ENCODE assay signal across 15 cellular contexts in the genomic region with DNA sequence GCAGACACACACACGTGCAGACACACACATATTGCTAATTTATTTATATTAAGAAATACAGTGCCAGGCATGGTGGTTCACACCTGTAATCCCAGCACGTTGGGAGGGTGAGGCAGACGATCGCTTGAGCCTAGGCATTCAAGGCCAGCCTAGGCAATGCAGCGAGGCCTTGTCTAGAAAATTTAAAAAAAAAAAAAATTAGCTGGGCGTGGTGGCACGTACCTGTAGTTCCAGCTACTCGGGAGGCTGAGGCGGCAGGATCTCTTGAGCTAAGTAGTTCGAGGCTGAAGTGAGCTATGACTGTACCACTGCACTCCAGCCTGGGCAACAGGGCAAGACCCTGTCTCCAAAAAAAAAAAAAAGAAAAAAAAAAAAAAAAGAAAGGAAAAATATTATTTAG. TPM values are rescaled to one million over a fixed set of nuclear protein-coding genes. Genes with fewer than 3 reads are reported as not detected.
DNase-seq lines count a peak whose midpoint lies in the region; ATAC-seq, FAIRE-seq and TF ChIP-seq lines count a peak whose summit lies in the region.
"Had no signal": no experiment of that assay in that cellular context is flagged by ENCODE, and none has a peak within 500 bp of the region (broad histone marks: within the 10 kb centered on the region; RNA-seq: fewer than 3 reads in every experiment).

No MANE protein-coding gene starts in this region.

- WGBS in smooth muscle cell (ENCODE audit: low lambda C conversion rate), result 93% methylated on average over 10 of the region's 10 CpGs
- WGBS in small intestine, 3 donors, result 69 to 88% (median 84%) methylated on average over 10 of the region's 10 CpGs

- TF ChIP-seq RAD21 in HCT116 (IDR thresholded peaks at IDR 0.05; ENCODE audit: low read depth), result no peak

- no peak for TF ChIP-seq POLR2A in HCT116 (IDR thresholded peaks at IDR 0.05; ENCODE audit: borderline replicate concordance, extremely low read depth, insufficient read depth, insufficient read length)

- no peaks in the 10 kb centered on the region for H3K27me3 ChIP-seq in HCT116 (ENCODE audit: insufficient read depth, low read length)
- no peaks in the 10 kb centered on the region for H3K27me3 ChIP-seq in foreskin keratinocyte
- H3K27me3 ChIP-seq in smooth muscle cell (ENCODE audit: low read depth), result no peaks in the 10 kb centered on the region
- no peaks in the 10 kb centered on the region for H3K27me3 ChIP-seq in small intestine (ENCODE audit: control insufficient read depth in 2 of 2, insufficient read depth in 2 of 2, low read length in 2 of 2)
- H3K27me3 ChIP-seq: SJCRH30 had no signal

- no peaks in the 10 kb centered on the region for H3K9me3 Mint-ChIP-seq in activated T-helper 1 cell treated with anti-CD3 and anti-CD28 coated beads, Interleukin-12 subunit alpha, Interleukin-12 subunit beta, Interleukin-2, Interleukin-4 antibody, amounts not matched to agents 30 ng/mL and 10 ng/mL and 1 ng/mL, durations not matched to agents 14 hours and 24 hours and 36 hours

- H3F3A ChIP-seq in smooth muscle cell (ENCODE audit: low read depth), result peaks cover 6% of the 10 kb centered on the region

- RAD21 ChIA-PET in HCT116 (lab: Charles Lee; ENCODE audit: low non-redundant PET in 1 of 2, low total read pairs in 2 of 2, uncharacterized antibody in 2 of 2, unreplicated experiment in 2 of 2), result interaction anchor here in 1 of 2 experiments (1.7 kb wide), 1 partner anchor 46 kb away, joined by 3 read pairs; no protein-coding TSS in a partner anchor

- peaks cover 24% of the 10 kb centered on the region for H3K36me3 Mint-ChIP-seq in activated T-helper 1 cell treated with anti-CD3 and anti-CD28 coated beads, Interleukin-12 subunit alpha, Interleukin-12 subunit beta, Interleukin-2, Interleukin-4 antibody, amounts not matched to agents 30 ng/mL and 10 ng/mL and 1 ng/mL, durations not matched to agents 14 hours and 24 hours and 36 hours (ENCODE audit: low read depth)

- H3K4me1 Mint-ChIP-seq in activated T-helper 1 cell treated with anti-CD3 and anti-CD28 coated beads, Interleukin-12 subunit alpha, Interleukin-12 subunit beta, Interleukin-2, Interleukin-4 antibody, amounts not matched to agents 30 ng/mL and 10 ng/mL and 1 ng/mL, durations not matched to agents 14 hours and 24 hours and 36 hours (ENCODE audit: low read depth), result peaks cover 80% of the 10 kb centered on the region

- H3K4me3 ChIP-seq in HCT116 (replicated peaks in 1 of 2; ENCODE audit: low read depth in 1 of 2, low read length in 2 of 2) (peak overlapping the region in 1 of 2 experiments; percentile 33; a peak in 3 of 4 replicates), smooth muscle cell (no peak overlapping the region), small intestine (ENCODE audit: low read depth in 1 of 2, low read length in 2 of 2) (no peak overlapping the region)
- H3K4me3 ChIP-seq: SJCRH30 had no signal

- no peaks in the 10 kb centered on the region for H3K27me3 Mint-ChIP-seq in activated T-helper 1 cell treated with anti-CD3 and anti-CD28 coated beads, Interleukin-12 subunit alpha, Interleukin-12 subunit beta, Interleukin-2, Interleukin-4 antibody, amounts not matched to agents 30 ng/mL and 10 ng/mL and 1 ng/mL, durations not matched to agents 14 hours and 24 hours and 36 hours (ENCODE audit: insufficient read depth)
- H3K27me3 Mint-ChIP-seq: progenitor cell of endocrine pancreas had no signal

- POLR2A ChIA-PET in HCT116 (lab: Charles Lee), result interaction anchor here (0.7 to 1.2 kb wide), 2 partner anchors 8 to 55 kb away, joined by 3 to 5 read pairs; no protein-coding TSS in a partner anchor

- no peak overlapping the region for H2AFZ ChIP-seq in HCT116 (ENCODE audit: low read depth, low read length, poor library complexity, severe bottlenecking)
- no peak overlapping the region for H2AFZ ChIP-seq in smooth muscle cell (ENCODE audit: low read depth)

- H3K9me2 ChIP-seq in HCT116 (ENCODE audit: insufficient read depth), result no peaks in the 10 kb centered on the region

- H3K4me3 Mint-ChIP-seq in activated T-helper 1 cell treated with anti-CD3 and anti-CD28 coated beads, Interleukin-12 subunit alpha, Interleukin-12 subunit beta, Interleukin-2, Interleukin-4 antibody, amounts not matched to agents 30 ng/mL and 10 ng/mL and 1 ng/mL, durations not matched to agents 14 hours and 24 hours and 36 hours, result no peak overlapping the region

- ATAC-seq in HCT116 (peak; percentile 19), foreskin keratinocyte (no peak), HG02610 (IDR thresholded peaks at IDR 0.05; ENCODE audit: unreplicated experiment) (no peak)

- H3K4me1 ChIP-seq in HCT116 (ENCODE audit: control insufficient read depth in 1 of 2, insufficient read depth in 2 of 2, low read length in 2 of 2) (peaks cover 57 to 80% of the 10 kb centered on the region in 2 experiments), foreskin keratinocyte (peaks cover 27% of the 10 kb centered on the region), smooth muscle cell (ENCODE audit: low read depth) (peaks cover 4% of the 10 kb centered on the region), small intestine (ENCODE audit: control insufficient read depth in 2 of 2, insufficient read depth in 1 of 2, low read depth in 1 of 2, low read length in 1 of 2) (peaks cover 14 to 38% of the 10 kb centered on the region in 2 donors)

- peak overlapping the region; percentile 81 for H3K27ac Mint-ChIP-seq in activated T-helper 1 cell treated with anti-CD3 and anti-CD28 coated beads, Interleukin-12 subunit alpha, Interleukin-12 subunit beta, Interleukin-2, Interleukin-4 antibody, amounts not matched to agents 30 ng/mL and 10 ng/mL and 1 ng/mL, durations not matched to agents 14 hours and 24 hours and 36 hours

- no peaks in the 10 kb centered on the region for H3K36me3 ChIP-seq in HCT116 (ENCODE audit: control insufficient read depth in 1 of 2, insufficient read depth in 2 of 2, low read length in 2 of 2)
- no peaks in the 10 kb centered on the region for H3K36me3 ChIP-seq in smooth muscle cell (ENCODE audit: low read depth)
- H3K36me3 ChIP-seq in small intestine (ENCODE audit: control insufficient read depth in 2 of 2, insufficient read depth in 2 of 2, low read length in 2 of 2), result peaks cover under 1% of the 10 kb centered on the region in 2 donors
- H3K36me3 ChIP-seq: SJCRH30 had no signal

- no peak for DNase-seq in HCT116 (ENCODE audit: low read depth, low spot score)
- no peak for DNase-seq in activated T-helper 1 cell treated with anti-CD3 and anti-CD28 coated beads, Interleukin-12 subunit alpha, Interleukin-12 subunit beta, Interleukin-2, Interleukin-4 antibody, amounts not matched to agents 30 ng/mL and 10 ng/mL and 1 ng/mL, durations not matched to agents 14 hours and 24 hours and 36 hours (ENCODE audit: low spot score)
- no peak for DNase-seq in foreskin keratinocyte
- DNase-seq in smooth muscle cell (lab: John Stamatoyannopoulos, UW; ENCODE audit: unreplicated experiment), result no peak
- no peak for DNase-seq in AG08395 (ENCODE audit: low spot score)
- no peak for DNase-seq in small intestine
- DNase-seq: effector CD4-positive, alpha-beta T cell; GOT3; Karpas-422; kidney; NCI-H187 treated with DMSO at 0.1 percent for 48 hours; stimulated activated naive CD4-positive, alpha-beta T cell had no signal

- H3K79me2 ChIP-seq in HCT116 (ENCODE audit: insufficient read depth, low read length) (peaks cover 28% of the 10 kb centered on the region), smooth muscle cell (ENCODE audit: low read depth) (no peaks in the 10 kb centered on the region)

- CTCF ChIA-PET in HCT116 (lab: Charles Lee), result no interaction called here

- intact Hi-C loops in HCT116 (cut with micrococcal nuclease), result no loop called here
- intact Hi-C loops in activated T-helper 1 cell treated with anti-CD3 and anti-CD28 coated beads, Interleukin-12 subunit alpha, Interleukin-12 subunit beta, Interleukin-2, Interleukin-4 antibody, amounts not matched to agents 30 ng/mL and 10 ng/mL and 1 ng/mL, durations not matched to agents 14 hours and 24 hours and 36 hours (cut with micrococcal nuclease), result loop anchor here (1.0 to 10.0 kb wide), 5 partner anchors 14 to 1026 kb away; partner anchors contain the start of gene ANXA4

- no peak for FAIRE-seq in small intestine (lab: Jason Lieb, UNC)
- FAIRE-seq: kidney had no signal

- H3K9ac ChIP-seq in HCT116 (ENCODE audit: low read length), result peak overlapping the region; percentile 44
- no peak overlapping the region for H3K9ac ChIP-seq in smooth muscle cell (ENCODE audit: low read depth)

- H3K27ac ChIP-seq in HCT116 (ENCODE audit: low read depth, low read length), result peak overlapping the region; percentile 67; the same call in 1 of the 2 replicates
- H3K27ac ChIP-seq in foreskin keratinocyte, result peak overlapping the region; percentile 86
- peak overlapping the region; percentile 89 for H3K27ac ChIP-seq in smooth muscle cell (ENCODE audit: low read depth)
- peak overlapping the region in 1 of 2 donors; percentile 69 for H3K27ac ChIP-seq in small intestine (ENCODE audit: low read depth in 1 of 2, low read length in 1 of 2)

- no peaks in the 10 kb centered on the region for H3K9me3 ChIP-seq in HCT116 (ENCODE audit: control insufficient read depth in 1 of 2, insufficient read depth in 1 of 2, low read depth in 1 of 2, low read length in 2 of 2)
- H3K9me3 ChIP-seq in smooth muscle cell (replicated peaks; ENCODE audit: low read depth), result no peaks in the 10 kb centered on the region
- no peaks in the 10 kb centered on the region for H3K9me3 ChIP-seq in small intestine (ENCODE audit: control insufficient read depth, low read depth)

- H4K20me1 ChIP-seq in HCT116 (ENCODE audit: insufficient read depth) (no peaks in the 10 kb centered on the region), smooth muscle cell (ENCODE audit: low read depth) (peaks cover 11% of the 10 kb centered on the region)

- TF ChIP-seq CTCF in HCT116 (IDR thresholded peaks at IDR 0.05 in 2 of 3, conservative IDR thresholded peaks at IDR 0.05 in 1 of 3; ENCODE audit: borderline replicate concordance in 1 of 3, insufficient read depth in 1 of 3, low read depth in 2 of 3, low read length in 2 of 3) (no peak), foreskin keratinocyte (conservative IDR thresholded peaks at IDR 0.05) (no peak), smooth muscle cell (IDR thresholded peaks at IDR 0.05; ENCODE audit: borderline replicate concordance, insufficient read depth, poor library complexity, severe bottlenecking) (no peak)

- BruUV-seq in HCT116 (replicated peaks; lab: Mats Ljungman, UMichigan), result no TSS peak

- H3K4me2 ChIP-seq in HCT116 (ENCODE audit: low read length) (peak overlapping the region; percentile 69), smooth muscle cell (no peak overlapping the region)

RNA-seq across cellular contexts. Expression of gene ANXA4, which starts 28.8 kb away (rescaled TPM):
- total RNA-seq in HCT116 (2021; ENCODE audit: unreplicated experiment), result 64.6 TPM
- 68.6 and 75.8 TPM in 2 replicates for polyA plus RNA-seq in HCT116 (2012)
- total RNA-seq in activated T-helper 1 cell treated with anti-CD3 and anti-CD28 coated beads, Interleukin-12 subunit alpha, Interleukin-12 subunit beta, Interleukin-2, Interleukin-4 antibody, amounts not matched to agents 30 ng/mL and 10 ng/mL and 1 ng/mL, durations not matched to agents 14 hours and 24 hours and 36 hours, result 36.2 and 38.0 TPM in 2 replicates
- total RNA-seq in foreskin keratinocyte, result 46.2 and 53.4 TPM in 2 replicates
- 91.1 and 95.1 TPM in 2 replicates for polyA plus RNA-seq in foreskin keratinocyte
- total RNA-seq in smooth muscle cell, result 13.3 and 14.7 TPM in 2 replicates
- polyA plus RNA-seq in smooth muscle cell, result 32.8 and 56.6 TPM in 2 replicates
- 100 to 1,000 TPM; 289 to 317 (median 309) TPM for polyA plus RNA-seq in small intestine

RNA-seq across cellular contexts. Expression of gene GMCL1, which starts 58.7 kb away (rescaled TPM):
- total RNA-seq in HCT116 (2021; ENCODE audit: unreplicated experiment) (16.7 TPM), foreskin keratinocyte (9.9 and 11.9 TPM in 2 replicates), smooth muscle cell (10.4 and 14.7 TPM in 2 replicates)
- polyA plus RNA-seq in HCT116 (2012), result 5.1 and 6.9 TPM in 2 replicates
- 25.6 and 32.8 TPM in 2 replicates for total RNA-seq in activated T-helper 1 cell treated with anti-CD3 and anti-CD28 coated beads, Interleukin-12 subunit alpha, Interleukin-12 subunit beta, Interleukin-2, Interleukin-4 antibody, amounts not matched to agents 30 ng/mL and 10 ng/mL and 1 ng/mL, durations not matched to agents 14 hours and 24 hours and 36 hours
- polyA plus RNA-seq in foreskin keratinocyte (3.8 and 5.7 TPM in 2 replicates), smooth muscle cell (9.4 and 10.6 TPM in 2 replicates), small intestine (10 to 100 TPM; 13.6 to 18.1 (median 17.3) TPM)
